8 cellular contexts compared by ENCODE assay signal in genomic region chr9:129191234-129191633, GRCh38.
"Had no signal": no experiment of that assay in that cellular context is flagged by ENCODE, and none has a peak within 500 bp of the region (broad histone marks: within the 10 kb centered on the region; RNA-seq: fewer than 3 reads in every experiment).

No MANE protein-coding gene starts in this region.

- H3K4me3 ChIP-seq: GM12878 had no signal

- ATAC-seq: GM12878 had no signal

- DNase-seq: GDM1, GF-D8 had no signal

- FAIRE-seq: G401.6, GM12878, GM12891, GM12892, GM18507, GM19239 had no signal
